Comparison of ENCODE assay signal across 1 cellular context in genomic region chr6:1849686-1850580, GRCh38.
TF ChIP-seq lines count a peak whose summit lies in the region.

No MANE protein-coding gene starts in this region.

TF ChIP-seq in GM12878, 131 proteins besides CTCF, POLR2A, EP300 and RAD21 (continued from another document):
- no peak for TF ChIP-seq SKIL (IDR thresholded peaks at IDR 0.05; ENCODE audit: low read depth, poor library complexity, severe bottlenecking)
- no peak for TF ChIP-seq PAX5 (IDR thresholded peaks at IDR 0.05; ENCODE audit: borderline replicate concordance, low read depth, low read length)
- no peak for TF ChIP-seq ZBTB40 (IDR thresholded peaks at IDR 0.05; ENCODE audit: borderline replicate concordance)
- TF ChIP-seq RELB (IDR thresholded peaks at IDR 0.05; ENCODE audit: low read depth) = no peak
- TF ChIP-seq ZNF207 (IDR thresholded peaks at IDR 0.05; ENCODE audit: borderline replicate concordance) = no peak
- TF ChIP-seq YBX1 (IDR thresholded peaks at IDR 0.05) = no peak
- no peak for TF ChIP-seq ATF7 (IDR thresholded peaks at IDR 0.05; ENCODE audit: low read depth)
- no peak for TF ChIP-seq POLR2AphosphoS2 (IDR thresholded peaks at IDR 0.05; ENCODE audit: low read depth, low read length)
- TF ChIP-seq STAT3 (IDR thresholded peaks at IDR 0.05; ENCODE audit: low read depth, low read length) = no peak
- no peak for TF ChIP-seq TCF3 (IDR thresholded peaks at IDR 0.05; ENCODE audit: borderline replicate concordance, insufficient read depth, low read depth, low read length)
- no peak for TF ChIP-seq HDAC6 (IDR thresholded peaks at IDR 0.05; ENCODE audit: unreplicated experiment)
